ENCODE assay signal across 14 cellular contexts in the genomic region with DNA sequence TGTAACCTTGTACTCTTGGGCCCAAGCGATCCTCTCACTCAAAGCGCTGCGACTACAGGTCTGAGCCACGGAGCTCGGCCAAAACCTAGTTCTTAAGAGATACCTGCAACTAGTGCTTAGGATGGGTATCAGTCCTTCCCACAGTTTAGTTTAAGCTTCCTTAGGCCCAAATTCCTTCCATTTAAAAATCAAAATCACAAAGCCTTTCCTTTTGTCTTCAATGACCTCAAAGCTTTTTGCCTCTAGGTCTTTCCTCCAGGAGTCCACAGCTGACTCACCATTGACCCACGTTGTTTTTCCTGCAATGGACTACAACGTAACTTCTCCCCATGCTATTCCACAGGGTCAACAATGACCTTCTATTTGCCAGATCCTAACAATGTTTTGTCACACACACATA.
"Had no signal": no experiment of that assay in that cellular context is flagged by ENCODE, and none has a peak within 500 bp of the region (broad histone marks: within the 10 kb centered on the region; RNA-seq: fewer than 3 reads in every experiment).

No MANE protein-coding gene starts in this region.

- H3K4me1 ChIP-seq: ascending aorta, psoas muscle had no signal

- H3K27me3 ChIP-seq: ascending aorta, sigmoid colon had no signal

- H3K4me3 ChIP-seq: ascending aorta, psoas muscle, sigmoid colon had no signal

- H3K4me3 Mint-ChIP-seq: activated CD4-positive, alpha-beta memory T cell treated with anti-CD3 and anti-CD28 coated beads, Interleukin-2, amount 10 ng/mL, durations not matched to agents 7 days and 5 days; activated naive CD4-positive, alpha-beta T cell treated with anti-CD3 and anti-CD28 coated beads, Interleukin-2, amount 10 ng/mL, durations not matched to agents 7 days and 5 days; activated T-cell treated with anti-CD3 and anti-CD28 coated beads, Interleukin-2, amount 50 U/mL, for 24 hours; nephron progenitor cell had no signal

- H3K4me1 Mint-ChIP-seq: activated CD4-positive, alpha-beta memory T cell treated with anti-CD3 and anti-CD28 coated beads, Interleukin-2, amount 10 ng/mL, durations not matched to agents 7 days and 5 days; activated naive CD4-positive, alpha-beta T cell treated with anti-CD3 and anti-CD28 coated beads, Interleukin-2, amount 10 ng/mL, durations not matched to agents 7 days and 5 days; nephron progenitor cell had no signal

- DNase-seq: activated CD4-positive, alpha-beta memory T cell treated with anti-CD3 and anti-CD28 coated beads, Interleukin-2, amount 10 ng/mL, durations not matched to agents 7 days and 5 days; activated CD4-positive, alpha-beta T cell treated with anti-CD3 and anti-CD28 coated beads for 4 hours; activated naive CD4-positive, alpha-beta T cell treated with anti-CD3 and anti-CD28 coated beads, Interleukin-2, amount 10 ng/mL, durations not matched to agents 7 days and 5 days; activated T-cell treated with anti-CD3 and anti-CD28 coated beads, Interleukin-2, amount 50 U/mL, for 24 hours; kidney glomerular epithelial cell; nephron progenitor cell; psoas muscle; sigmoid colon; stimulated activated CD4-positive, alpha-beta T cell treated with anti-CD3 and anti-CD28 coated beads, Interleukin-12 subunit alpha, Interleukin-12 subunit beta, amount 100 ng/mL, for 4 hours; stimulated activated CD4-positive, alpha-beta T cell treated with anti-CD3 and anti-CD28 coated beads, Interleukin-2, amount 100 ng/mL, for 24 hours; T-helper 1 cell had no signal

- H3K9me3 ChIP-seq: ascending aorta, psoas muscle, sigmoid colon had no signal

- H3K9me3 Mint-ChIP-seq: activated naive CD4-positive, alpha-beta T cell treated with anti-CD3 and anti-CD28 coated beads, Interleukin-2, amount 10 ng/mL, durations not matched to agents 7 days and 5 days had no signal

- H3K27ac ChIP-seq: ascending aorta, psoas muscle, sigmoid colon, VCaP had no signal

- H3K27ac Mint-ChIP-seq: activated CD4-positive, alpha-beta memory T cell treated with anti-CD3 and anti-CD28 coated beads, Interleukin-2, amount 10 ng/mL, durations not matched to agents 7 days and 5 days; activated naive CD4-positive, alpha-beta T cell treated with anti-CD3 and anti-CD28 coated beads, Interleukin-2, amount 10 ng/mL, durations not matched to agents 7 days and 5 days; activated T-cell treated with anti-CD3 and anti-CD28 coated beads, Interleukin-2, amount 50 U/mL, for 24 hours; nephron progenitor cell had no signal

- ATAC-seq: psoas muscle had no signal

- FAIRE-seq: urothelium cell line had no signal

- H3K27me3 Mint-ChIP-seq: activated CD4-positive, alpha-beta memory T cell treated with anti-CD3 and anti-CD28 coated beads, Interleukin-2, amount 10 ng/mL, durations not matched to agents 7 days and 5 days; activated naive CD4-positive, alpha-beta T cell treated with anti-CD3 and anti-CD28 coated beads, Interleukin-2, amount 10 ng/mL, durations not matched to agents 7 days and 5 days; activated T-cell treated with anti-CD3 and anti-CD28 coated beads, Interleukin-2, amount 50 U/mL, for 24 hours had no signal
